In the genomic region with DNA sequence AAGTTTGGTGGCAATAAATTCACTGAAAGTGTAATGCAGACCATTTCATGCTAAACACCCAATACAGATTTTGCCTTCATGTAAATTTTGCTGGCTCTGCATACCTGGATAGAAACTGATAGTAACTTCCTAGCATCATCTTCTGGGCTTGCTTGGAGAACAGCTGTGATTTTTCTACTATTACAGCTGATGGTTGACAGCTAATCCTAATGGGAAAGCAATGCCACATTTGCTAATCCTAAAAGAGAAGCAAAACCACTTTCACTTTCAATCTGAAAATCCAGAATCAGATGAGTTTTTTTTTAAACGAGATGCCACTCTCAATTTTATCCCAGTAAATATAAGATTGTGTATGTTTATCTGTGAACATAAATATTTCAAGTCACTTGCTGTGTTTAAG, we compare ENCODE assay signal across 16 cellular contexts.
"Had no signal": no experiment of that assay in that cellular context is flagged by ENCODE, and none has a peak within 500 bp of the region (broad histone marks: within the 10 kb centered on the region; RNA-seq: fewer than 3 reads in every experiment).

No MANE protein-coding gene starts in this region.

- H3K9me3 ChIP-seq: gastrocnemius medialis, pancreas, tibial artery had no signal

- DNase-seq: activated CD4-positive, alpha-beta T cell treated with anti-CD3 and anti-CD28 coated beads for 4 hours; activated CD8-positive, alpha-beta T cell treated with anti-CD3 and anti-CD28 coated beads for 36 hours; activated effector memory CD4-positive, alpha-beta T cell treated with Interleukin-2 at 50 U/mL for 16 hours; activated naive CD4-positive, alpha-beta T cell treated with anti-CD3 and anti-CD28 coated beads, Interleukin-2, amount 50 U/mL, for 16 hours; activated T-cell treated with anti-CD3 and anti-CD28 coated beads, Interleukin-2, amount 50 U/mL, for 4 hours; gastrocnemius medialis; heart left ventricle; immature natural killer cell; left cardiac atrium; mucosa of descending colon; naive thymus-derived CD8-positive, alpha-beta T cell; pancreas; stimulated activated CD4-positive, alpha-beta T cell treated with anti-CD3 and anti-CD28 coated beads, Interleukin-4, amount 100 ng/mL, for 1 hour; stimulated activated naive B cell treated with anti-CD40 and anti-IgM and Interleukin-4, amounts not matched to agents 10 μg/mL and 1 μg/mL and 100 μg/mL, for 72 hours; tibial artery had no signal

- H3K36me3 ChIP-seq: gastrocnemius medialis, heart left ventricle, pancreas, tibial artery had no signal

- H3K27me3 ChIP-seq: gastrocnemius medialis, heart left ventricle, pancreas, tibial artery had no signal

- H3K4me3 ChIP-seq: gastrocnemius medialis, heart left ventricle, mucosa of descending colon, pancreas, tibial artery had no signal

- ATAC-seq: activated CD8-positive, alpha-beta T cell treated with anti-CD3 and anti-CD28 coated beads for 36 hours; activated T-cell treated with anti-CD3 and anti-CD28 coated beads, Interleukin-2, amount 50 U/mL, for 4 hours; gastrocnemius medialis; heart left ventricle; left cardiac atrium; mucosa of descending colon; naive thymus-derived CD8-positive, alpha-beta T cell; pancreas; stimulated activated naive B cell treated with anti-CD40 and anti-IgM and Interleukin-4, amounts not matched to agents 10 μg/mL and 1 μg/mL and 100 μg/mL, for 72 hours; WTC11 had no signal

- H3K4me1 ChIP-seq: gastrocnemius medialis, heart left ventricle, pancreas had no signal

- H3K27ac ChIP-seq: gastrocnemius medialis, heart left ventricle, pancreas, tibial artery had no signal
